Comparison of ENCODE assay signal across 22 cellular contexts in genomic region chrX:141669689-141670088, GRCh38. TPM values are rescaled to one million over a fixed set of nuclear protein-coding genes. Genes with fewer than 3 reads are reported as not detected.
DNase-seq lines count a peak whose midpoint lies in the region; ATAC-seq, FAIRE-seq and TF ChIP-seq lines count a peak whose summit lies in the region.
"Had no signal": no experiment of that assay in that cellular context is flagged by ENCODE, and none has a peak within 500 bp of the region (broad histone marks: within the 10 kb centered on the region; RNA-seq: fewer than 3 reads in every experiment).

No MANE protein-coding gene starts in this region.

- TF ChIP-seq CTCF in astrocyte (IDR thresholded peaks at IDR 0.05; ENCODE audit: insufficient read depth, low read depth, low read length) (no peak), fibroblast of pulmonary artery (IDR thresholded peaks at IDR 0.05; ENCODE audit: low read length, missing control alignments) (no peak), retinal pigment epithelial cell (conservative IDR thresholded peaks at IDR 0.05; ENCODE audit: low read depth, low read length) (no peak), heart right ventricle (IDR thresholded peaks at IDR 0.05) (no peak)

- H3K79me2 ChIP-seq in astrocyte (ENCODE audit: insufficient read depth, low read length), result no peaks in the 10 kb centered on the region

- H3K36me3 ChIP-seq in astrocyte (ENCODE audit: insufficient read depth, low read length) (no peaks in the 10 kb centered on the region), heart right ventricle (no peaks in the 10 kb centered on the region)
- H3K36me3 ChIP-seq: BE2C had no signal

- H3K27ac ChIP-seq in astrocyte (ENCODE audit: low read depth, low read length), result no peak overlapping the region
- no peak overlapping the region for H3K27ac ChIP-seq in heart right ventricle
- H3K27ac ChIP-seq in caudate nucleus (ENCODE audit: low read depth, low read length), result no peak overlapping the region

- H4K20me1 ChIP-seq in astrocyte (ENCODE audit: insufficient read depth, low read length), result no peaks in the 10 kb centered on the region

- H3K36me3 Mint-ChIP-seq in astrocyte (ENCODE audit: low read depth, unreplicated experiment), result no peaks in the 10 kb centered on the region

- no peak overlapping the region for H2AFZ ChIP-seq in astrocyte (ENCODE audit: low read depth, low read length)
- H2AFZ ChIP-seq: GM23338 had no signal

- 53 to 84% methylated on average over 1 of the region's 1 CpG for WGBS in heart right ventricle, 2 donors

- H3K9ac ChIP-seq in astrocyte (ENCODE audit: low read length), result no peak overlapping the region

- no peaks in the 10 kb centered on the region for H3K27me3 ChIP-seq in astrocyte (ENCODE audit: insufficient read depth, low read length)
- no peaks in the 10 kb centered on the region for H3K27me3 ChIP-seq in heart right ventricle
- H3K27me3 ChIP-seq: BE2C had no signal

- DNase-seq in LHCN-M2 (ENCODE audit: low read depth), result peak; percentile 51
- peak; percentile 39 for DNase-seq in astrocyte (ENCODE audit: low read depth)
- peak; percentile 12 for DNase-seq in fibroblast of pulmonary artery (ENCODE audit: low read depth)
- DNase-seq in retinal pigment epithelial cell (ENCODE audit: low read depth), result peak; percentile 11
- DNase-seq in superior temporal gyrus (ENCODE audit: extremely low spot score), result no peak
- DNase-seq in heart right ventricle, result no peak
- DNase-seq in caudate nucleus (lab: John Stamatoyannopoulos, UW), result no peak
- DNase-seq: BE2C; Calu3; CD4-positive, alpha-beta T cell; DMS79; KG1; NCI-H1417; NCI-H1930; NCI-H2171; NCI-H446; NCI-H748 treated with DMSO at 0.1 percent for 48 hours; OCI-M1; SHP77 treated with DMSO at 0.1 percent for 48 hours had no signal

- intact Hi-C loops in heart right ventricle (cut with DNase I), result no loop called here

- H3K4me3 ChIP-seq in astrocyte (ENCODE audit: insufficient read depth, low read depth, low read length) (no peak overlapping the region), fibroblast of pulmonary artery (replicated peaks; ENCODE audit: low read depth, low read length) (no peak overlapping the region), retinal pigment epithelial cell (ENCODE audit: low read length) (no peak overlapping the region), heart right ventricle (no peak overlapping the region)
- H3K4me3 ChIP-seq: GM23338 had no signal

- no peak for FAIRE-seq in astrocyte (lab: Jason Lieb, UNC)

- H3K4me1 Mint-ChIP-seq in astrocyte (ENCODE audit: low read depth, unreplicated experiment), result peaks cover 3% of the 10 kb centered on the region
- H3K4me1 Mint-ChIP-seq: GM23338 had no signal

- H3K4me2 ChIP-seq in astrocyte (ENCODE audit: low read length), result no peak overlapping the region
- H3K4me2 ChIP-seq: GM23338 had no signal

- no peak overlapping the region for H3K4me3 Mint-ChIP-seq in astrocyte (ENCODE audit: unreplicated experiment)
- H3K4me3 Mint-ChIP-seq: CD4-positive, alpha-beta T cell; GM23338 had no signal

- H3K4me1 ChIP-seq in astrocyte (ENCODE audit: insufficient read depth, low read length), result no peaks in the 10 kb centered on the region
- no peaks in the 10 kb centered on the region for H3K4me1 ChIP-seq in heart right ventricle
- H3K4me1 ChIP-seq: BE2C had no signal

- H3K27me3 Mint-ChIP-seq in astrocyte (ENCODE audit: low read depth, unreplicated experiment), result no peaks in the 10 kb centered on the region
- H3K27me3 Mint-ChIP-seq: CD4-positive, alpha-beta T cell had no signal

- ATAC-seq in heart right ventricle, result no peak
- ATAC-seq: GM23338, HCT116 had no signal

- no peaks in the 10 kb centered on the region for H3K9me3 Mint-ChIP-seq in astrocyte (ENCODE audit: unreplicated experiment)
- H3K9me3 Mint-ChIP-seq: GM23338 had no signal

- H3K27ac Mint-ChIP-seq in astrocyte (ENCODE audit: unreplicated experiment), result no peak overlapping the region
- H3K27ac Mint-ChIP-seq: CD4-positive, alpha-beta T cell; GM23338 had no signal

- no peaks in the 10 kb centered on the region for H3K9me3 ChIP-seq in astrocyte (ENCODE audit: insufficient read depth, low read depth, low read length)
- H3K9me3 ChIP-seq in heart right ventricle, result no peaks in the 10 kb centered on the region
- H3K9me3 ChIP-seq: BE2C had no signal

RNA-seq across cellular contexts. Expression of gene SPANXD, which starts 28.9 kb away (rescaled TPM):
- total RNA-seq in LHCN-M2 (2014; rRNA removed), result not detected in 2 replicates
- 0.30 TPM for polyA plus RNA-seq in LHCN-M2 (2012)
- total RNA-seq in astrocyte, result not detected in 2 replicates
- not detected for total RNA-seq in heart right ventricle
- not detected for polyA plus RNA-seq in heart right ventricle
- total RNA-seq: Calu3; CD4-positive, alpha-beta T cell; G401; GM23338 had no signal
- polyA plus RNA-seq: GM23338 had no signal

Comparison
In these comparisons a context has a peak if more than half of its experiments do, and no peak if none do; other contexts are left out.
1. DNase-seq: peak in LHCN-M2 (single experiment), astrocyte (single experiment), fibroblast of pulmonary artery (single experiment) and retinal pigment epithelial cell (single experiment); none in superior temporal gyrus (single experiment), heart right ventricle (0 of 2) and caudate nucleus (0 of 61).